23 cellular contexts compared by ENCODE assay signal in the genomic region with DNA sequence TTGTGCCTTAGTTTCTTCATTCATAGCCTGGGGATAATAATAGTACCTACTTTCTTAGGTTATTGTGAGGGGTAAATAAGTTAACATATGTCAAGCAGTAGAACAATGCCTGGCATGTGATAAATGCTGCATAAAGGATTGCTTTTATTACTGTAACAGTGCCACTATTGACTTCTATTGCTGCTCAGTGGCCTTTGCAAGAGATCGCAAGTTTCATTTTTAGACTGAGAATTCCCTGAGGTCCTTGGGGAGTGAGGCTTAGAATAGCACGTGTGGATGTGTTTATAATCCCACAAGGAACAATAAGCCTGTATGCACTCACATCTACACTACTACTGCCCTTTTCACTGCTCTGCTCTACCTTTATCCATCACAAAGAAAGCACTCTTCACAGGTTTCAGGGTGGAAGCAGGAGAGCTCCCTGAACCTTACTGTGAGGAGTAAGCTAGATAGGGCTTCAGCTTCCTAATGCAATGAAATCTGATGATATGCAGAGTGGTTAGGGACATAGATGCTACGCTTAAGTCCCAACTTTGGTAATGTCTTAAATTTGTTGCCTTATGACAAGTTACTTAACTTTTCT.
"Had no signal": no experiment of that assay in that cellular context is flagged by ENCODE, and none has a peak within 500 bp of the region (broad histone marks: within the 10 kb centered on the region; RNA-seq: fewer than 3 reads in every experiment).

No MANE protein-coding gene starts in this region.

- ATAC-seq: activated CD4-positive, CD25-positive, alpha-beta regulatory T cell treated with anti-CD3 and anti-CD28 coated beads, Interleukin-2, amount 50 U/mL, for 24 hours; activated T-cell treated with anti-CD3 and anti-CD28 coated beads, Interleukin-2, amount 50 U/mL, for 4 hours; left lung had no signal

- H3K36me3 Mint-ChIP-seq: brain, mesothelial cell of epicardium had no signal

- H3K9me3 Mint-ChIP-seq: activated naive CD4-positive, alpha-beta T cell treated with anti-CD3 and anti-CD28 coated beads for 36 hours; activated T-cell treated with anti-CD3 and anti-CD28 coated beads, Interleukin-2, amount 50 U/mL, for 4 hours; brain; endodermal cell; mesothelial cell of epicardium; nephron had no signal

- H3K4me3 ChIP-seq: left lung, tibial artery, vagina had no signal

- H3K36me3 ChIP-seq: left lung, tibial artery, vagina had no signal

- H3K4me1 ChIP-seq: left lung, vagina had no signal

- H3K4me1 Mint-ChIP-seq: nephron had no signal

- H3K4me3 Mint-ChIP-seq: activated naive CD4-positive, alpha-beta T cell treated with anti-CD3 and anti-CD28 coated beads for 36 hours; activated T-cell treated with anti-CD3 and anti-CD28 coated beads, Interleukin-2, amount 50 U/mL, for 4 hours; brain; endodermal cell; mesothelial cell of epicardium; nephron had no signal

- H3K27ac ChIP-seq: dorsolateral prefrontal cortex, epithelial cell of prostate, left lung, tibial artery, vagina had no signal

- H3K27ac Mint-ChIP-seq: activated naive CD4-positive, alpha-beta T cell treated with anti-CD3 and anti-CD28 coated beads for 36 hours; endodermal cell; mesothelial cell of epicardium; nephron had no signal

- H3K27me3 ChIP-seq: dorsolateral prefrontal cortex, left lung, tibial artery, vagina had no signal

- H3K9me3 ChIP-seq: left lung, tibial artery, vagina had no signal

- DNase-seq: activated CD4-positive, alpha-beta T cell treated with anti-CD3 and anti-CD28 coated beads, Interleukin-2, amount 50 U/mL, for 1 hour; activated CD8-positive, alpha-beta memory T cell treated with anti-CD3 and anti-CD28 coated beads, Interleukin-2, amount 50 U/mL, for 4 hours; activated naive CD4-positive, alpha-beta T cell treated with anti-CD3 and anti-CD28 coated beads for 36 hours; activated T-cell treated with anti-CD3 and anti-CD28 coated beads, Interleukin-2, amount 50 U/mL, for 4 hours; anterior cingulate cortex; caudate nucleus; dorsolateral prefrontal cortex; endodermal cell; head of caudate nucleus; left lung; nucleus accumbens; posterior cingulate gyrus; retina; stimulated activated CD4-positive, alpha-beta T cell treated with anti-CD3 and anti-CD28 coated beads, Interleukin-2, amount 100 ng/mL, for 24 hours; stimulated activated naive CD4-positive, alpha-beta T cell treated with Interleukin-2 at 50 U/mL for 16 hours; T1000; tibial artery had no signal
